ENCODE assay signal across 33 cellular contexts in genomic region chr19:29917911-29918310, GRCh38.
"Had no signal": no experiment of that assay in that cellular context is flagged by ENCODE, and none has a peak within 500 bp of the region (broad histone marks: within the 10 kb centered on the region; RNA-seq: fewer than 3 reads in every experiment).

No MANE protein-coding gene starts in this region.

- H3K4me3 ChIP-seq: ascending aorta, cardiac muscle cell, MG63 had no signal

- H3K4me1 Mint-ChIP-seq: activated CD4-positive, alpha-beta T cell treated with anti-CD3 and anti-CD28 coated beads, Interleukin-2, amount 10 ng/mL, durations not matched to agents 24 days and 14 days; activated naive CD4-positive, alpha-beta T cell treated with anti-CD3 and anti-CD28 coated beads, Interleukin-2, amount 50 U/mL, for 24 hours; activated naive CD8-positive, alpha-beta T cell treated with anti-CD3 and anti-CD28 coated beads, Interleukin-2, amount 10 ng/mL, durations not matched to agents 7 days and 5 days; central memory CD8-positive, alpha-beta T cell had no signal

- H3K36me3 Mint-ChIP-seq: activated naive CD4-positive, alpha-beta T cell treated with anti-CD3 and anti-CD28 coated beads, Interleukin-2, amount 50 U/mL, for 24 hours; activated naive CD8-positive, alpha-beta T cell treated with anti-CD3 and anti-CD28 coated beads, Interleukin-2, amount 10 ng/mL, durations not matched to agents 7 days and 5 days had no signal

- H3K4me1 ChIP-seq: ascending aorta had no signal

- H3K9me3 ChIP-seq: ascending aorta, MG63 had no signal

- H3K27me3 ChIP-seq: ascending aorta, MG63 had no signal

- H3K36me3 ChIP-seq: ascending aorta, cardiac muscle cell, MG63 had no signal

- H3K9me3 Mint-ChIP-seq: activated CD4-positive, alpha-beta T cell treated with anti-CD3 and anti-CD28 coated beads, Interleukin-2, amount 10 ng/mL, durations not matched to agents 24 days and 14 days; activated CD8-positive, alpha-beta T cell treated with anti-CD3 and anti-CD28 coated beads for 36 hours; activated naive CD4-positive, alpha-beta T cell treated with anti-CD3 and anti-CD28 coated beads, Interleukin-2, amount 50 U/mL, for 24 hours; activated naive CD8-positive, alpha-beta T cell treated with anti-CD3 and anti-CD28 coated beads, Interleukin-2, amount 10 ng/mL, durations not matched to agents 7 days and 5 days; activated T-cell treated with anti-CD3 and anti-CD28 coated beads, Interleukin-2, amount 50 U/mL, for 24 hours; activated T-helper 2 cell treated with anti-CD3 and anti-CD28 coated beads, Interferon-gamma antibody, Interleukin-2, Interleukin-4, amounts not matched to agents 10 μg/mL and 5 μg/mL and 100 μg/mL, durations not matched to agents 14 hours and 24 hours and 36 hours; central memory CD8-positive, alpha-beta T cell had no signal

- ATAC-seq: activated CD8-positive, alpha-beta T cell treated with anti-CD3 and anti-CD28 coated beads for 36 hours had no signal

- H3K4me3 Mint-ChIP-seq: activated CD4-positive, alpha-beta T cell treated with anti-CD3 and anti-CD28 coated beads, Interleukin-2, amount 10 ng/mL, durations not matched to agents 24 days and 14 days; activated CD8-positive, alpha-beta T cell treated with anti-CD3 and anti-CD28 coated beads for 36 hours; activated naive CD4-positive, alpha-beta T cell treated with anti-CD3 and anti-CD28 coated beads, Interleukin-2, amount 50 U/mL, for 24 hours; activated naive CD8-positive, alpha-beta T cell treated with anti-CD3 and anti-CD28 coated beads, Interleukin-2, amount 10 ng/mL, durations not matched to agents 7 days and 5 days; activated T-cell treated with anti-CD3 and anti-CD28 coated beads, Interleukin-2, amount 50 U/mL, for 24 hours; central memory CD8-positive, alpha-beta T cell had no signal

- H3K27ac ChIP-seq: ascending aorta, cardiac muscle cell had no signal

- H3K27ac Mint-ChIP-seq: activated CD4-positive, alpha-beta T cell treated with anti-CD3 and anti-CD28 coated beads, Interleukin-2, amount 10 ng/mL, durations not matched to agents 24 days and 14 days; activated CD8-positive, alpha-beta T cell treated with anti-CD3 and anti-CD28 coated beads for 36 hours; activated naive CD4-positive, alpha-beta T cell treated with anti-CD3 and anti-CD28 coated beads, Interleukin-2, amount 50 U/mL, for 24 hours; activated naive CD8-positive, alpha-beta T cell treated with anti-CD3 and anti-CD28 coated beads, Interleukin-2, amount 10 ng/mL, durations not matched to agents 7 days and 5 days; activated T-cell treated with anti-CD3 and anti-CD28 coated beads, Interleukin-2, amount 50 U/mL, for 24 hours; activated T-helper 2 cell treated with anti-CD3 and anti-CD28 coated beads, Interferon-gamma antibody, Interleukin-2, Interleukin-4, amounts not matched to agents 10 μg/mL and 5 μg/mL and 100 μg/mL, durations not matched to agents 14 hours and 24 hours and 36 hours had no signal

- DNase-seq: activated CD4-positive, alpha-beta T cell treated with anti-CD3 and anti-CD28 coated beads, Interleukin-2, amount 10 ng/mL, durations not matched to agents 24 days and 14 days; activated CD4-positive, alpha-beta T cell treated with anti-CD3 and anti-CD28 coated beads, Interleukin-2, amount 50 U/mL, for 4 hours; activated CD8-positive, alpha-beta T cell treated with anti-CD3 and anti-CD28 coated beads for 36 hours; activated gamma-delta T cell; activated naive CD4-positive, alpha-beta T cell treated with Interleukin-2 at 50 U/mL for 16 hours; activated naive CD8-positive, alpha-beta T cell treated with anti-CD3 and anti-CD28 coated beads, Interleukin-2, amount 10 ng/mL, durations not matched to agents 7 days and 5 days; activated T-cell treated with anti-CD3 and anti-CD28 coated beads, Interleukin-2, amount 50 U/mL, for 24 hours; amygdala; Kasumi-1; KG1; MG63; MV-4-11; NCI-H1092; NCI-H1417; NCI-H146; NCI-H187; NCI-H2029 treated with DMSO at 0.1 percent for 48 hours; NCI-H2171 treated with DMSO at 0.1 percent for 48 hours; NCI-H2227 treated with DMSO at 0.1 percent for 48 hours; NCI-H446; NCI-H510A treated with DMSO at 0.1 percent for 48 hours; NCI-H526 treated with DMSO at 0.1 percent for 48 hours; NCI-H82; Right ventricle myocardium superior; SW 1271; T-helper 1 cell; T-helper 2 cell; T-helper 9 cell had no signal
